Comparison of ENCODE assay signal across 8 cellular contexts in genomic region chrX:16711219-16712115, GRCh38. TPM values are rescaled to one million over a fixed set of nuclear protein-coding genes. Genes with fewer than 3 reads are reported as not detected.
DNase-seq lines count a peak whose midpoint lies in the region; ATAC-seq and TF ChIP-seq lines count a peak whose summit lies in the region.

No MANE protein-coding gene starts in this region.

- peaks cover 9 to 25% (median 22%) of the 10 kb centered on the region in 3 donors for H3K4me1 Mint-ChIP-seq in CD8-positive, alpha-beta memory T cell

- intact Hi-C loops in tibial artery (cut with DNase I; ENCODE audit: low total_unique reads) = loop anchor here (10.0 kb wide), 1 partner anchor 163 kb away; the partner anchor contains the start of gene RBBP7

- no peak for DNase-seq in CD8-positive, alpha-beta memory T cell
- DNase-seq in Karpas-422 (peak; percentile 58), caudate nucleus (lab: John Stamatoyannopoulos, UW) (peak in 10 of 61 donors; percentile 0 to 27 (median 6)), lung (ENCODE audit: low spot score) (no peak), tibial artery (no peak), UCSD-AML1 (lab: John Stamatoyannopoulos, UW; ENCODE audit: unreplicated experiment) (no peak)
- DNase-seq in activated CD4-positive, alpha-beta T cell treated with anti-CD3 and anti-CD28 coated beads for 1 hour = no peak

- H3K9me3 Mint-ChIP-seq in CD8-positive, alpha-beta memory T cell = no peaks in the 10 kb centered on the region

- peak overlapping the region; percentile 83 for H3K9ac ChIP-seq in Karpas-422 (ENCODE audit: low read length)

- peak overlapping the region; percentile 43 for H2AFZ ChIP-seq in Karpas-422 (ENCODE audit: low read length)

- no peaks in the 10 kb centered on the region for H3K9me2 ChIP-seq in Karpas-422 (replicated peaks; ENCODE audit: insufficient read depth, low read length)

- H3K9me3 ChIP-seq in CD8-positive, alpha-beta memory T cell (ENCODE audit: low read length) = no peaks in the 10 kb centered on the region
- no peaks in the 10 kb centered on the region for H3K9me3 ChIP-seq in Karpas-422 (ENCODE audit: low read length)
- H3K9me3 ChIP-seq in lung (ENCODE audit: control insufficient read depth in 2 of 2, insufficient read depth in 1 of 2, low read length in 1 of 2) = no peaks in the 10 kb centered on the region
- H3K9me3 ChIP-seq in tibial artery = no peaks in the 10 kb centered on the region

- peaks cover 0 to 18% of the 10 kb centered on the region in 2 donors for H3K27me3 Mint-ChIP-seq in CD8-positive, alpha-beta memory T cell

- no peaks in the 10 kb centered on the region for H4K20me1 ChIP-seq in Karpas-422 (ENCODE audit: insufficient read depth, low read depth, low read length)

- no peaks in the 10 kb centered on the region for H3K27me3 ChIP-seq in CD8-positive, alpha-beta memory T cell (ENCODE audit: insufficient read depth, low read length, poor library complexity, severe bottlenecking)
- H3K27me3 ChIP-seq in Karpas-422 (ENCODE audit: low read length) (no peaks in the 10 kb centered on the region), lung (ENCODE audit: control insufficient read depth, insufficient read depth) (no peaks in the 10 kb centered on the region), tibial artery (no peaks in the 10 kb centered on the region)

- H3K27ac Mint-ChIP-seq in CD8-positive, alpha-beta memory T cell = peak overlapping the region; percentile 61 to 94 (median 82)

- CTCF ChIA-PET in CD8-positive, alpha-beta memory T cell (lab: Charles Lee) = no interaction called here

- peaks cover 12% of the 10 kb centered on the region; the same call in 1 of the 2 replicates for H3K79me2 ChIP-seq in Karpas-422 (ENCODE audit: low read length)

- H3K36me3 ChIP-seq in CD8-positive, alpha-beta memory T cell (ENCODE audit: insufficient read depth, low read length) = no peaks in the 10 kb centered on the region
- H3K36me3 ChIP-seq in Karpas-422 (ENCODE audit: insufficient read depth, low read length) = no peaks in the 10 kb centered on the region
- H3K36me3 ChIP-seq in lung (ENCODE audit: control insufficient read depth in 2 of 2, insufficient read depth in 2 of 2, low read length in 2 of 2) = no peaks in the 10 kb centered on the region
- H3K36me3 ChIP-seq in tibial artery = no peaks in the 10 kb centered on the region

- H3K27ac ChIP-seq in CD8-positive, alpha-beta memory T cell (ENCODE audit: low read depth, low read length) = peak overlapping the region; percentile 24
- H3K27ac ChIP-seq in Karpas-422 (ENCODE audit: low read length) = peak overlapping the region; percentile 62
- H3K27ac ChIP-seq in caudate nucleus (ENCODE audit: low read depth, low read length) = peak overlapping the region; percentile 78
- peak overlapping the region; percentile 82 to 92 for H3K27ac ChIP-seq in lung (ENCODE audit: low read depth in 1 of 2, low read length in 1 of 2)
- peak overlapping the region; percentile 87 to 94 for H3K27ac ChIP-seq in tibial artery

- no peak for TF ChIP-seq CTCF in lung (IDR thresholded peaks at IDR 0.05; ENCODE audit: control extremely low read depth, extremely low read depth)
- no peak for TF ChIP-seq CTCF in tibial artery (IDR thresholded peaks at IDR 0.05)

- peak overlapping the region; percentile 74 for H3K4me2 ChIP-seq in Karpas-422 (ENCODE audit: low read depth, low read length, poor library complexity, severe bottlenecking)

- H3K4me3 ChIP-seq in CD8-positive, alpha-beta memory T cell (ENCODE audit: low read length) = peak overlapping the region; percentile 39
- H3K4me3 ChIP-seq in Karpas-422 (ENCODE audit: low read length) = peak overlapping the region; percentile 84
- H3K4me3 ChIP-seq in lung = peak overlapping the region; percentile 73
- H3K4me3 ChIP-seq in tibial artery = peak overlapping the region; percentile 77 to 84

- H3K4me3 Mint-ChIP-seq in CD8-positive, alpha-beta memory T cell = peak overlapping the region; percentile 76 to 94 (median 83)

- 14% methylated on average over 25 to 40 of the region's 40 CpGs for WGBS in lung, 2 donors

- H3K4me1 ChIP-seq in CD8-positive, alpha-beta memory T cell (ENCODE audit: insufficient read depth, low read length) = no peaks in the 10 kb centered on the region
- peaks cover 10% of the 10 kb centered on the region for H3K4me1 ChIP-seq in Karpas-422 (ENCODE audit: low read length)
- H3K4me1 ChIP-seq in lung (ENCODE audit: control insufficient read depth in 2 of 2, insufficient read depth in 2 of 2, low read length in 2 of 2) = peaks cover 0 to 3% of the 10 kb centered on the region in 2 donors
- H3K4me1 ChIP-seq in tibial artery = peaks cover 0 to 16% (median 0%) of the 10 kb centered on the region in 4 donors

- ATAC-seq in GM19395 (IDR thresholded peaks at IDR 0.05; ENCODE audit: unreplicated experiment) (peak; percentile 23), lung (ENCODE audit: insufficient read depth, low FRiP score) (no peak)

- H3K36me3 Mint-ChIP-seq in CD8-positive, alpha-beta memory T cell = peaks cover 0 to 10% (median 2%) of the 10 kb centered on the region in 3 donors

- POLR2A ChIA-PET in CD8-positive, alpha-beta memory T cell (lab: Charles Lee) = no interaction called here

RNA-seq across cellular contexts. Expression of gene CTPS2, which starts 1.0 kb away (rescaled TPM):
- 1 to 10 TPM; 5.2 to 5.7 TPM for total RNA-seq in CD8-positive, alpha-beta memory T cell
- 3.1 TPM for polyA plus RNA-seq in CD8-positive, alpha-beta memory T cell
- total RNA-seq in Karpas-422 (2014; rRNA removed; shearing (Covaris generic); ENCODE audit: low replicate concordance) = 14.3 and 18.9 TPM in 2 replicates
- 10 to 100 TPM in 1 of 2 donors, 1 to 10 TPM in 1; 9.3 to 36.8 TPM for total RNA-seq in lung
- polyA plus RNA-seq in lung = 10 to 100 TPM in 1 of 2 donors, 1 to 10 TPM in 1; 4.2 to 10.5 TPM

RNA-seq across cellular contexts. Expression of gene SYAP1, which starts 7.9 kb away (rescaled TPM):
- total RNA-seq in CD8-positive, alpha-beta memory T cell = 10 to 100 TPM; 18.9 to 22.6 TPM
- 22.6 TPM for polyA plus RNA-seq in CD8-positive, alpha-beta memory T cell
- total RNA-seq in Karpas-422 (2014; rRNA removed; shearing (Covaris generic); ENCODE audit: low replicate concordance) = 31.2 and 40.9 TPM in 2 replicates
- 10 to 100 TPM; 31.1 to 32.0 TPM for total RNA-seq in lung
- 10 to 100 TPM; 10.2 to 15.3 TPM for polyA plus RNA-seq in lung

Comparison
In these comparisons a context has a peak if more than half of its experiments do, and no peak if none do; other contexts are left out.
1. H3K27ac ChIP-seq: peak in every context shown above with its lines; median percentile 90 in tibial artery; 87 in lung; 78 in caudate nucleus; 62 in Karpas-422; 24 in CD8-positive, alpha-beta memory T cell.